Comparison of ENCODE assay signal across 19 cellular contexts in the genomic region with DNA sequence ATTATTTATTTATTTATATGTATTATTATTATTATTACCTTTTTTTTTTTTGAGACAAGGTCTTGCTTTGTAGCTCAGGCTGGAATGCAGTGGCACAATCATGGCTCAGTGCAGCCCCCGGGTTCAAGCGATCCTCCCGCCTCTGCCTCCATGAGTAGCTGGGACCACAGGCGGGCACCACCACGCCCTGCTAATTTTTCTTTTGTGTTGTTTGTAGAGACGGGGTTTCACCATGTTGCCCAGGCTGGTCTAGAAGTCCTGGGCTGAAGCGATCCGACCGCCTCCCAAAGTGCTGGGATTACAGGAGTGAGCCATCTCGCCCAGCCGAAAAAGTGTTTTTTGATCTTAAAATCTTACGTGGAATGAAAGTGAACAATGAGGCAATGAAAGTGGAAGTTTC.
DNase-seq lines count a peak whose midpoint lies in the region; ATAC-seq and TF ChIP-seq lines count a peak whose summit lies in the region.
"Had no signal": no experiment of that assay in that cellular context is flagged by ENCODE, and none has a peak within 500 bp of the region (broad histone marks: within the 10 kb centered on the region; RNA-seq: fewer than 3 reads in every experiment).

No MANE protein-coding gene starts in this region.

- peaks cover 0 to 3% (median 0%) of the 10 kb centered on the region in 7 donors for H3K9me3 Mint-ChIP-seq in CD14-positive monocyte
- H3K9me3 Mint-ChIP-seq: activated B cell treated with CpG ODN at 0.5 μM for 24 hours; activated CD4-positive, alpha-beta memory T cell treated with anti-CD3 and anti-CD28 coated beads, Interleukin-2, amount 10 ng/mL, durations not matched to agents 7 days and 5 days; T-helper 1 cell treated with Interleukin-12 subunit alpha and Interleukin-12 subunit beta and Interleukin-4 antibody, amounts not matched to agents 30 μg/mL and 1 μg/mL, for 36 hours had no signal

- H3K4me3 ChIP-seq in mammary epithelial cell (replicated peaks in 1 of 3; ENCODE audit: insufficient read depth in 1 of 3, low read depth in 2 of 3, low read length in 3 of 3), result no peak overlapping the region
- H3K4me3 ChIP-seq in breast epithelium, result peak overlapping the region in 1 of 3 donors; percentile 17
- H3K4me3 ChIP-seq in SU-DHL-6 (ENCODE audit: insufficient read depth, low read length, poor library complexity, severe bottlenecking), result no peak overlapping the region
- H3K4me3 ChIP-seq in skeletal muscle satellite cell (ENCODE audit: low read length), result peak overlapping the region; percentile 36
- H3K4me3 ChIP-seq: BLaER1 treated with 17β-estradiol and CSF1 and Interleukin-3, amounts not matched to agents 10 nM and 100 nM; lung; MG63; prostate gland; smooth muscle cell had no signal

- ATAC-seq in foreskin keratinocyte, result no peak

- CTCF ChIA-PET in mammary epithelial cell (lab: Charles Lee; ENCODE audit: low non-redundant PET), result interaction anchor here (0.6 to 1.4 kb wide), 9 partner anchors 55 to 336 kb away, joined by 3 to 7 read pairs (median 4); no protein-coding TSS in a partner anchor

- no peak overlapping the region for H3K4me3 Mint-ChIP-seq in CD14-positive monocyte
- H3K4me3 Mint-ChIP-seq: activated B cell treated with CpG ODN at 0.5 μM for 24 hours; activated CD4-positive, alpha-beta memory T cell treated with anti-CD3 and anti-CD28 coated beads, Interleukin-2, amount 10 ng/mL, durations not matched to agents 7 days and 5 days; T-helper 1 cell treated with Interleukin-12 subunit alpha and Interleukin-12 subunit beta and Interleukin-4 antibody, amounts not matched to agents 30 μg/mL and 1 μg/mL, for 36 hours had no signal

- TF ChIP-seq CTCF in mammary epithelial cell (conservative IDR thresholded peaks at IDR 0.05 in 1 of 2, IDR thresholded peaks at IDR 0.05 in 1 of 2; ENCODE audit: extremely low read depth in 1 of 2, insufficient read depth in 1 of 2, low read depth in 1 of 2, low read length in 2 of 2) (no peak), breast epithelium (IDR thresholded peaks at IDR 0.05) (no peak), SU-DHL-6 (IDR thresholded peaks at IDR 0.05; ENCODE audit: insufficient read depth, low read length, poor library complexity, severe bottlenecking) (no peak), foreskin keratinocyte (conservative IDR thresholded peaks at IDR 0.05) (no peak), CD14-positive monocyte (IDR thresholded peaks at IDR 0.05) (no peak)

- no peak for DNase-seq in mammary epithelial cell
- DNase-seq in breast epithelium (ENCODE audit: low spot score in 2 of 2), result no peak
- no peak for DNase-seq in foreskin keratinocyte
- DNase-seq in NCI-H1694 (lab: John Stamatoyannopoulos, UW), result no peak
- DNase-seq in medulla oblongata (ENCODE audit: extremely low spot score), result no peak
- no peak for DNase-seq in CD14-positive monocyte (ENCODE audit: low spot score)
- DNase-seq: activated B cell treated with CpG ODN at 0.5 μM for 24 hours; activated CD4-positive, alpha-beta memory T cell treated with anti-CD3 and anti-CD28 coated beads, Interleukin-2, amount 10 ng/mL, durations not matched to agents 7 days and 5 days; activated naive CD4-positive, alpha-beta T cell; effector CD4-positive, alpha-beta T cell; MG63; stimulated activated CD4-positive, alpha-beta T cell treated with anti-CD3 and anti-CD28 coated beads, Interleukin-4, amount 100 ng/mL, for 1 hour had no signal

- no peaks in the 10 kb centered on the region for H3K27me3 ChIP-seq in mammary epithelial cell (ENCODE audit: insufficient read depth, low read length)
- H3K27me3 ChIP-seq in breast epithelium, result no peaks in the 10 kb centered on the region
- H3K27me3 ChIP-seq in SU-DHL-6 (ENCODE audit: low read length), result no peaks in the 10 kb centered on the region
- H3K27me3 ChIP-seq in foreskin keratinocyte, result no peaks in the 10 kb centered on the region
- H3K27me3 ChIP-seq in skeletal muscle satellite cell (ENCODE audit: control insufficient read depth, insufficient read depth, low read length), result no peaks in the 10 kb centered on the region
- H3K27me3 ChIP-seq: BLaER1 treated with 17β-estradiol and CSF1 and Interleukin-3, amounts not matched to agents 10 nM and 100 nM; MG63 had no signal

- H3K4me1 ChIP-seq in mammary epithelial cell (ENCODE audit: insufficient read depth, low read length) (peaks cover 32% of the 10 kb centered on the region), breast epithelium (no peaks in the 10 kb centered on the region), foreskin keratinocyte (peaks cover 16% of the 10 kb centered on the region), skeletal muscle satellite cell (ENCODE audit: control insufficient read depth, insufficient read depth, low read length) (peaks cover 23% of the 10 kb centered on the region)
- H3K4me1 ChIP-seq: prostate gland had no signal

- H4K20me1 ChIP-seq in mammary epithelial cell (ENCODE audit: insufficient read depth, low read length) (no peaks in the 10 kb centered on the region), SU-DHL-6 (ENCODE audit: low read depth, low read length) (no peaks in the 10 kb centered on the region)
- H4K20me1 ChIP-seq: BLaER1 treated with 17β-estradiol and CSF1 and Interleukin-3, amounts not matched to agents 10 nM and 100 nM had no signal

- H3K9me3 ChIP-seq in mammary epithelial cell (replicated peaks; ENCODE audit: insufficient read depth, low read length) (no peaks in the 10 kb centered on the region), breast epithelium (no peaks in the 10 kb centered on the region), SU-DHL-6 (ENCODE audit: insufficient read depth, low read length) (no peaks in the 10 kb centered on the region), skeletal muscle satellite cell (replicated peaks; ENCODE audit: low read length) (no peaks in the 10 kb centered on the region)
- H3K9me3 ChIP-seq: MG63, prostate gland had no signal

- H2AFZ ChIP-seq in mammary epithelial cell (ENCODE audit: low read depth, low read length) (peak overlapping the region; percentile 25), SU-DHL-6 (ENCODE audit: low read depth, low read length, severe bottlenecking) (peak overlapping the region; percentile 15)

- 62% methylated on average over 12 of the region's 12 CpGs for WGBS in mammary epithelial cell (ENCODE audit: low coverage, missing lambda C conversion rate)

- peak overlapping the region; percentile 28 for H3K4me2 ChIP-seq in mammary epithelial cell (ENCODE audit: insufficient read depth, low read depth, low read length)
- no peak overlapping the region for H3K4me2 ChIP-seq in SU-DHL-6 (ENCODE audit: low read depth, low read length, poor library complexity, severe bottlenecking)
- peak overlapping the region; percentile 71 for H3K4me2 ChIP-seq in skeletal muscle satellite cell (ENCODE audit: low read length)
- H3K4me2 ChIP-seq: smooth muscle cell had no signal

- no peaks in the 10 kb centered on the region for H3K79me2 ChIP-seq in mammary epithelial cell (ENCODE audit: insufficient read depth, low read length)
- no peaks in the 10 kb centered on the region for H3K79me2 ChIP-seq in SU-DHL-6 (ENCODE audit: insufficient read depth, low read length)

- BruUV-seq in mammary epithelial cell (replicated peaks; lab: Mats Ljungman, UMichigan), result no TSS peak

- no peaks in the 10 kb centered on the region for H3K36me3 Mint-ChIP-seq in CD14-positive monocyte

- H3K27me3 Mint-ChIP-seq in CD14-positive monocyte (ENCODE audit: low read depth in 3 of 3), result peaks cover 0 to 4% (median 2%) of the 10 kb centered on the region in 3 donors
- H3K27me3 Mint-ChIP-seq: activated B cell treated with CpG ODN at 0.5 μM for 24 hours; activated CD4-positive, alpha-beta memory T cell treated with anti-CD3 and anti-CD28 coated beads, Interleukin-2, amount 10 ng/mL, durations not matched to agents 7 days and 5 days had no signal

- TF ChIP-seq POLR2A in breast epithelium (IDR thresholded peaks at IDR 0.05), result no peak

- intact Hi-C loops in mammary epithelial cell (cut with micrococcal nuclease), result loop anchor here (1.0 to 5.0 kb wide), 4 partner anchors 159 to 438 kb away; no protein-coding TSS in a partner anchor
- intact Hi-C loops in breast epithelium (cut with DNase I; ENCODE audit: low total_unique reads), result loop anchor here (10.0 kb wide), 1 partner anchor 432 kb away; a partner anchor contains a TSS
- intact Hi-C loops in CD14-positive monocyte (cut with micrococcal nuclease), result loop anchor here (2.0 to 10.0 kb wide), 4 partner anchors 82 to 439 kb away; a partner anchor contains a TSS

- no peak overlapping the region for H3K27ac Mint-ChIP-seq in CD14-positive monocyte
- H3K27ac Mint-ChIP-seq: activated B cell treated with CpG ODN at 0.5 μM for 24 hours; activated CD4-positive, alpha-beta memory T cell treated with anti-CD3 and anti-CD28 coated beads, Interleukin-2, amount 10 ng/mL, durations not matched to agents 7 days and 5 days; T-helper 1 cell treated with Interleukin-12 subunit alpha and Interleukin-12 subunit beta and Interleukin-4 antibody, amounts not matched to agents 30 μg/mL and 1 μg/mL, for 36 hours had no signal

- H3K4me1 Mint-ChIP-seq in CD14-positive monocyte, result peaks cover 10% of the 10 kb centered on the region

- H3K9me2 ChIP-seq in SU-DHL-6 (replicated peaks; ENCODE audit: insufficient read depth, low read length), result no peaks in the 10 kb centered on the region

- H3K9ac ChIP-seq in mammary epithelial cell (ENCODE audit: insufficient read depth, low read length) (no peak overlapping the region), SU-DHL-6 (ENCODE audit: low read length) (no peak overlapping the region), skeletal muscle satellite cell (ENCODE audit: low read depth, low read length) (peak overlapping the region; percentile 70)

- H3K36me3 ChIP-seq in mammary epithelial cell (ENCODE audit: insufficient read depth, low read length), result no peaks in the 10 kb centered on the region
- H3K36me3 ChIP-seq in breast epithelium, result no peaks in the 10 kb centered on the region
- no peaks in the 10 kb centered on the region; the same call in 1 of the 2 replicates for H3K36me3 ChIP-seq in SU-DHL-6 (ENCODE audit: low read length)
- H3K36me3 ChIP-seq in skeletal muscle satellite cell (ENCODE audit: insufficient read depth, low read length), result no peaks in the 10 kb centered on the region
- H3K36me3 ChIP-seq: BLaER1 treated with 17β-estradiol and CSF1 and Interleukin-3, amounts not matched to agents 10 nM and 100 nM; MG63; prostate gland had no signal

- in situ Hi-C loops in mammary epithelial cell (cut with MboI; ENCODE audit: low sequenced_read_pairs in 2 of 2), result loop anchor here (5.0 to 25.0 kb wide), 4 partner anchors 141 to 434 kb away; a partner anchor contains a TSS

- no peaks in the 10 kb centered on the region for H3F3A ChIP-seq in SU-DHL-6 (ENCODE audit: insufficient read depth)

- dilution Hi-C loops in mammary epithelial cell (cut with HindIII; ENCODE audit: low sequenced_read_pairs), result no loop called here

- H3K27ac ChIP-seq in mammary epithelial cell (ENCODE audit: insufficient read depth, low read depth, low read length) (peak overlapping the region; percentile 10), breast epithelium (peak overlapping the region in 1 of 2 donors; percentile 37), SU-DHL-6 (ENCODE audit: low read depth, low read length) (no peak overlapping the region), foreskin keratinocyte (peak overlapping the region; percentile 23)
- H3K27ac ChIP-seq: prostate gland had no signal
